Comparison of ENCODE assay signal across 8 cellular contexts in genomic region chr12:53676715-53677611, GRCh38. TPM values are rescaled to one million over a fixed set of nuclear protein-coding genes. Genes with fewer than 3 reads are reported as not detected.
DNase-seq lines count a peak whose midpoint lies in the region; ATAC-seq and TF ChIP-seq lines count a peak whose summit lies in the region.

No MANE protein-coding gene starts in this region.

- peak overlapping the region in 1 of 2 donors; percentile 97 for H3K27ac Mint-ChIP-seq in T-cell

- TF ChIP-seq CTCF in choroid plexus epithelial cell (conservative IDR thresholded peaks at IDR 0.05; ENCODE audit: low read depth, low read length) (no peak), kidney epithelial cell (IDR thresholded peaks at IDR 0.05; ENCODE audit: insufficient read depth, low read length, poor library complexity, severe bottlenecking) (no peak), spleen (IDR thresholded peaks at IDR 0.05 in 8 of 11, conservative IDR thresholded peaks at IDR 0.05 in 3 of 11) (no peak)

- H3K4me1 Mint-ChIP-seq in T-cell: peaks cover 13 to 35% (median 33%) of the 10 kb centered on the region in 3 donors

- intact Hi-C loops in spleen (cut with DNase I; ENCODE audit: low total_unique reads): loop anchor here (2.0 kb wide), 1 partner anchor 134 kb away; no protein-coding TSS in a partner anchor

- H3K4me3 Mint-ChIP-seq in T-cell: peak overlapping the region; percentile 87 to 93 (median 92)

- CTCF ChIA-PET in T-cell (lab: Charles Lee): interaction anchor here (0.5 to 3.4 kb wide), 7 partner anchors 9 to 134 kb away, joined by 3 to 35 read pairs (median 3); no protein-coding TSS in a partner anchor

- peak; percentile 10 for DNase-seq in HCEC 1CT
- DNase-seq in T-cell: peak in 4 of 34 experiments; percentile 7 to 31 (median 27)
- DNase-seq in choroid plexus epithelial cell (ENCODE audit: low read depth): peak; percentile 55
- no peak for DNase-seq in kidney epithelial cell (ENCODE audit: low read depth)
- peak; percentile 81 for DNase-seq in spleen
- no peak for DNase-seq in KBM-7
- no peak for DNase-seq in effector CD8-positive, alpha-beta T cell (lab: John Stamatoyannopoulos, UW)
- no peak for DNase-seq in GOT3 (lab: John Stamatoyannopoulos, UW)

- in situ Hi-C loops in KBM-7 (cut with MboI; ENCODE audit: low pct_unique_long_range_greater_than_20kb, low sequenced_read_pairs): no loop called here

- peak overlapping the region; percentile 78 to 94 (median 90) for H3K27ac ChIP-seq in spleen

- H3K27me3 ChIP-seq in kidney epithelial cell (ENCODE audit: control insufficient read depth, insufficient read depth, low read length) (no peaks in the 10 kb centered on the region), spleen (replicated peaks in 1 of 7) (peaks cover 0 to 19% (median 0%) of the 10 kb centered on the region in 7 donors)

- 5 to 10% (median 7%) methylated on average over 58 to 59 of the region's 59 CpGs for WGBS in spleen, 5 donors

- H3K36me3 ChIP-seq in kidney epithelial cell (ENCODE audit: control insufficient read depth, insufficient read depth, low read length) (no peaks in the 10 kb centered on the region), spleen (peaks cover 0 to 24% (median 17%) of the 10 kb centered on the region in 6 donors)

- no peaks in the 10 kb centered on the region for H3K9me3 Mint-ChIP-seq in T-cell

- peak overlapping the region; percentile 54 for H3K4me3 ChIP-seq in choroid plexus epithelial cell (ENCODE audit: low read depth, low read length)
- H3K4me3 ChIP-seq in kidney epithelial cell (ENCODE audit: low read depth, low read length): peak overlapping the region; percentile 29
- H3K4me3 ChIP-seq in spleen: peak overlapping the region; percentile 90 to 96 (median 94)

- no peak for TF ChIP-seq POLR2A in spleen (IDR thresholded peaks at IDR 0.05)

- no peaks in the 10 kb centered on the region for H3K9me3 ChIP-seq in spleen

- peaks cover 17 to 23% of the 10 kb centered on the region in 2 donors for H3K27me3 Mint-ChIP-seq in T-cell

- peaks cover 14 to 53% (median 41%) of the 10 kb centered on the region in 6 donors for H3K4me1 ChIP-seq in spleen

- POLR2A ChIA-PET in T-cell (lab: Charles Lee): no interaction called here

- peak in 1 of 4 experiments; percentile 0 for ATAC-seq in T-cell (replicated peaks in 1 of 4)

- H3K36me3 Mint-ChIP-seq in T-cell: peaks cover 12% of the 10 kb centered on the region

RNA-seq across cellular contexts. Expression of gene ATP5MC2, which starts 1.1 kb away (rescaled TPM):
- total RNA-seq in T-cell (100 to 1,000 TPM; 223 to 283 (median 251) TPM), kidney epithelial cell (235 and 299 TPM in 2 replicates), spleen (100 to 1,000 TPM; 231 to 323 (median 282) TPM)
- 100 to 1,000 TPM; 467 to 526 (median 515) TPM for polyA plus RNA-seq in spleen

RNA-seq across cellular contexts. Expression of gene CALCOCO1, which starts 50.3 kb away (rescaled TPM):
- 100 to 1,000 TPM; 118 to 162 (median 153) TPM for total RNA-seq in T-cell
- total RNA-seq in kidney epithelial cell: 57.6 and 68.4 TPM in 2 replicates
- total RNA-seq in spleen: 100 to 1,000 TPM in 6 of 7 donors, 10 to 100 TPM in 1; 93.5 to 186 (median 134) TPM
- 10 to 100 TPM; 31.0 to 55.6 (median 37.2) TPM for polyA plus RNA-seq in spleen

RNA-seq across cellular contexts. Expression of gene ATF7, which starts 50.8 kb away (rescaled TPM):
- total RNA-seq in T-cell: 10 to 100 TPM; 18.9 to 29.6 (median 27.1) TPM
- total RNA-seq in kidney epithelial cell: 14.2 and 26.6 TPM in 2 replicates
- 10 to 100 TPM; 30.0 to 52.8 (median 47.6) TPM for total RNA-seq in spleen
- 10 to 100 TPM in 1 of 3 donors, 1 to 10 TPM in 2; 6.5 to 12.1 (median 8.5) TPM for polyA plus RNA-seq in spleen

Comparison
In these comparisons a context has a peak if more than half of its experiments do, and no peak if none do; other contexts are left out.
1. DNase-seq: peak in HCEC 1CT (single experiment), choroid plexus epithelial cell (single experiment) and spleen (single experiment); none in kidney epithelial cell (single experiment), KBM-7 (single experiment), effector CD8-positive, alpha-beta T cell (single experiment) and GOT3 (single experiment).
2. H3K4me3 ChIP-seq: peak in every context shown above with its lines; median percentile 94 in spleen; 54 in choroid plexus epithelial cell; 29 in kidney epithelial cell.